ENCODE assay signal across 6 cellular contexts in the genomic region with DNA sequence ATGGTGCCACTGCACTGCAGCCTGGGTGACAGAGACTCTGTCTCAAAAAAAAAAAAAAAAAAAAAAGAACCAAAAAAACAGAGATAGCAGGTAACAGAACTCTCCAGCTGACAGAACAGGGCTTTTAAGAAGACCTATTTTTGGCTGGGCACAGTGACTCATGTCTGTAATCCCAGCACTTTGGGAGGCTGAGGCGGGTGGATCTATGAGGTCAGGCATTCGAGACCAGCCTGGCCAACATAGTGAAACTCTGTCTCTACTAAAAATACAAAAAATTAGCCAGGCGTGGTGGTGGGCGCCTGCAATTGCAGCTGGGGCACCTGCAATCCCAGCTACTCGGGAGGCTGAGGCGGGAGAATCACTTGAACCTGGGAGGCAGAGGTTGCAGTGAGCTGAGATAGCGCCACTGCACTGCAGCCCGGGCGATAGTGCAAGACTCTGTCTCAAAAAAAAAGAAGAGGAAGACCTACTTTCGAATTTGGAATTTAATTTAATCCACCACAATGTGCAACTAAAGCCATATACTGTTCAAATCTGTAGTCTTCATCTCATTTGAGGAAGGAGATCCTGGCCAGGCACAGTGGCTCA. TPM values are rescaled to one million over a fixed set of nuclear protein-coding genes. Genes with fewer than 3 reads are reported as not detected.
A peak's percentile ranks its signal among the peaks of the same experiment; 100 is the strongest.
DNase-seq lines count a peak whose midpoint lies in the region; ATAC-seq, FAIRE-seq and TF ChIP-seq lines count a peak whose summit lies in the region.
"Not testable (repeated sequence)": the region's sequence is repeated elsewhere in the genome, so short reads cannot be mapped to it uniquely, and the experiment has no call there.

No MANE protein-coding gene starts in this region.

- peak overlapping the region in 4 of 7 donors; percentile 19 to 70 (median 46) for H3K27ac Mint-ChIP-seq in CD4-positive, alpha-beta memory T cell
- H3K27ac Mint-ChIP-seq in HFFc6 (peak overlapping the region; percentile 40; the same call in 1 of the 2 replicates), astrocyte (ENCODE audit: unreplicated experiment) (peak overlapping the region; percentile 56)

- H3K9me3 ChIP-seq in CD4-positive, alpha-beta memory T cell (ENCODE audit: control insufficient read depth in 1 of 2, low read length in 2 of 2); astrocyte (ENCODE audit: insufficient read depth, low read depth, low read length); psoas muscle: not testable (repeated sequence)

- ATAC-seq in Right ventricle myocardium superior (ENCODE audit: poor library complexity): peak; percentile 64
- peak; percentile 85 to 93 (median 90) for ATAC-seq in psoas muscle

- H3K79me2 ChIP-seq in astrocyte (ENCODE audit: insufficient read depth, low read length): peaks cover 96% of the 10 kb centered on the region

- H3K36me3 Mint-ChIP-seq in CD4-positive, alpha-beta memory T cell: peaks cover 32 to 63% of the 10 kb centered on the region in 2 donors
- H3K36me3 Mint-ChIP-seq in HFFc6 (ENCODE audit: low read depth): peaks cover 20% of the 10 kb centered on the region
- peaks cover 17% of the 10 kb centered on the region for H3K36me3 Mint-ChIP-seq in astrocyte (ENCODE audit: low read depth, unreplicated experiment)

- CTCF ChIA-PET in CD4-positive, alpha-beta memory T cell (lab: Charles Lee; ENCODE audit: partially characterized antibody): interaction anchor here (0.9 kb wide), 1 partner anchor 67 kb away, joined by 3 read pairs; no protein-coding TSS in a partner anchor
- CTCF ChIA-PET in RWPE1 (lab: Yijun Ruan, JAX): interaction anchor here (0.6 kb wide), 2 partner anchors 31 to 259 kb away, joined by 5 to 8 read pairs; no protein-coding TSS in a partner anchor

- intact Hi-C loops in CD4-positive, alpha-beta memory T cell (cut with micrococcal nuclease); Right ventricle myocardium superior (cut with DNase I); psoas muscle (cut with DNase I): not testable (repeated sequence)

- not testable (repeated sequence) for H3K4me2 ChIP-seq in astrocyte (ENCODE audit: low read length)

- not testable (repeated sequence) for H3K9ac ChIP-seq in astrocyte (ENCODE audit: low read length)

- TF ChIP-seq CTCF in HFFc6 (IDR thresholded peaks at IDR 0.05); RWPE1 (conservative IDR thresholded peaks at IDR 0.05; ENCODE audit: low read depth); astrocyte (IDR thresholded peaks at IDR 0.05; ENCODE audit: insufficient read depth, low read depth, low read length); psoas muscle (IDR thresholded peaks at IDR 0.05): not testable (repeated sequence)

- not testable (repeated sequence) for H2AFZ ChIP-seq in astrocyte (ENCODE audit: low read depth, low read length)

- peaks cover 16% of the 10 kb centered on the region for H3K36me3 ChIP-seq in CD4-positive, alpha-beta memory T cell (ENCODE audit: insufficient read depth, low read length)
- H3K36me3 ChIP-seq in astrocyte (ENCODE audit: insufficient read depth, low read length) (peaks cover 11% of the 10 kb centered on the region), psoas muscle (ENCODE audit: insufficient read depth in 1 of 2, low read depth in 1 of 2) (peaks cover 9 to 49% of the 10 kb centered on the region in 2 donors)

- H3K27me3 Mint-ChIP-seq in CD4-positive, alpha-beta memory T cell; HFFc6 (ENCODE audit: insufficient read depth); astrocyte (ENCODE audit: low read depth, unreplicated experiment): not testable (repeated sequence)

- POLR2A ChIA-PET in CD4-positive, alpha-beta memory T cell (lab: Charles Lee; ENCODE audit: partially characterized antibody); RWPE1 (lab: Yijun Ruan, JAX; ENCODE audit: low non-redundant PET): not testable (repeated sequence)

- H3K27ac ChIP-seq in CD4-positive, alpha-beta memory T cell (ENCODE audit: low read depth, low read length); astrocyte (ENCODE audit: low read depth, low read length): not testable (repeated sequence)
- H3K27ac ChIP-seq in RWPE1: peak overlapping the region; percentile 20; the same call in 1 of the 2 replicates
- peak overlapping the region; percentile 73 for H3K27ac ChIP-seq in psoas muscle

- DNase-seq in CD4-positive, alpha-beta memory T cell; RWPE1 (ENCODE audit: low spot score); astrocyte (ENCODE audit: low read depth); Right ventricle myocardium superior: not testable (repeated sequence)
- peak; percentile 36 for DNase-seq in HFFc6
- peak in 1 of 2 donors; percentile 70 for DNase-seq in psoas muscle

- not testable (repeated sequence) for H3K27me3 ChIP-seq in CD4-positive, alpha-beta memory T cell (ENCODE audit: insufficient read depth, low read length); astrocyte (ENCODE audit: insufficient read depth, low read length); psoas muscle (ENCODE audit: insufficient read depth in 3 of 3, low read length in 2 of 3)

- not testable (repeated sequence) for FAIRE-seq in astrocyte (lab: Jason Lieb, UNC)

- H3K9me3 Mint-ChIP-seq in CD4-positive, alpha-beta memory T cell; HFFc6; astrocyte (ENCODE audit: unreplicated experiment): not testable (repeated sequence)

- peaks cover 45 to 82% (median 67%) of the 10 kb centered on the region in 4 donors for H3K4me1 Mint-ChIP-seq in CD4-positive, alpha-beta memory T cell
- peaks cover 21% of the 10 kb centered on the region for H3K4me1 Mint-ChIP-seq in HFFc6 (ENCODE audit: low read depth)
- H3K4me1 Mint-ChIP-seq in astrocyte (ENCODE audit: low read depth, unreplicated experiment): not testable (repeated sequence)

- H3K4me3 Mint-ChIP-seq in CD4-positive, alpha-beta memory T cell: peak overlapping the region in 2 of 8 donors; percentile 36 to 39
- not testable (repeated sequence) for H3K4me3 Mint-ChIP-seq in HFFc6; astrocyte (ENCODE audit: unreplicated experiment)

- not testable (repeated sequence) for H3K4me3 ChIP-seq in CD4-positive, alpha-beta memory T cell (ENCODE audit: low read length in 2 of 2); astrocyte (ENCODE audit: insufficient read depth, low read depth, low read length)
- peak overlapping the region; percentile 6 for H3K4me3 ChIP-seq in psoas muscle

- peaks cover 87% of the 10 kb centered on the region for H4K20me1 ChIP-seq in astrocyte (ENCODE audit: insufficient read depth, low read length)

- peaks cover 46% of the 10 kb centered on the region for H3K4me1 ChIP-seq in CD4-positive, alpha-beta memory T cell (ENCODE audit: insufficient read depth, low read length)
- not testable (repeated sequence) for H3K4me1 ChIP-seq in astrocyte (ENCODE audit: insufficient read depth, low read length)
- H3K4me1 ChIP-seq in psoas muscle: peaks cover 53% of the 10 kb centered on the region

- WGBS in psoas muscle, 3 donors: 58 to 74% (median 58%) methylated on average over 10 of the region's 10 CpGs

RNA-seq across cellular contexts. Expression of gene FASTKD5, which starts 7.5 kb away (rescaled TPM):
- total RNA-seq in CD4-positive, alpha-beta memory T cell: 10 to 100 TPM; 26.2 to 26.6 TPM
- polyA plus RNA-seq in CD4-positive, alpha-beta memory T cell: 10 to 100 TPM; 18.5 to 22.3 TPM
- 10 to 100 TPM; 11.9 to 15.0 (median 13.8) TPM for total RNA-seq in HFFc6 (2021; fragmentation: NEBNext Ultra II Directional; extraction: Animal tissue kit (Norgen Biotek cat#: 25700))
- 16.7 and 18.5 TPM in 2 replicates for total RNA-seq in astrocyte
- total RNA-seq in Right ventricle myocardium superior: 24.8 TPM
- 10 to 100 TPM; 22.4 to 45.9 (median 26.4) TPM for total RNA-seq in psoas muscle
- 10 to 100 TPM; 30.9 to 91.1 (median 35.5) TPM for polyA plus RNA-seq in psoas muscle

RNA-seq across cellular contexts. Expression of gene UBOX5, which starts 7.5 kb away (rescaled TPM):
- 10 to 100 TPM; 10.8 to 11.5 TPM for total RNA-seq in CD4-positive, alpha-beta memory T cell
- 1 to 10 TPM; 3.6 to 8.0 TPM for polyA plus RNA-seq in CD4-positive, alpha-beta memory T cell
- 1 to 10 TPM; 5.0 to 6.1 (median 5.5) TPM for total RNA-seq in HFFc6 (2021; fragmentation: NEBNext Ultra II Directional; extraction: Animal tissue kit (Norgen Biotek cat#: 25700))
- 5.9 and 6.6 TPM in 2 replicates for total RNA-seq in astrocyte
- total RNA-seq in Right ventricle myocardium superior: 2.8 TPM
- 10 to 100 TPM in 1 of 4 donors, 1 to 10 TPM in 3; 6.1 to 10.8 (median 8.3) TPM for total RNA-seq in psoas muscle
- 1 to 10 TPM; 4.0 to 7.9 (median 5.6) TPM for polyA plus RNA-seq in psoas muscle

RNA-seq across cellular contexts. Expression of gene LZTS3, which starts 21.2 kb away (rescaled TPM):
- total RNA-seq in CD4-positive, alpha-beta memory T cell: 1 to 10 TPM; 7.0 to 7.9 TPM
- polyA plus RNA-seq in CD4-positive, alpha-beta memory T cell: under 1 TPM; 0.78 to 0.86 TPM
- 1 to 10 TPM; 2.7 to 6.1 (median 3.0) TPM for total RNA-seq in HFFc6 (2021; fragmentation: NEBNext Ultra II Directional; extraction: Animal tissue kit (Norgen Biotek cat#: 25700))
- total RNA-seq in astrocyte (11.2 and 12.6 TPM in 2 replicates), Right ventricle myocardium superior (18.3 TPM), psoas muscle (10 to 100 TPM in 1 of 4 donors, 1 to 10 TPM in 3; 5.8 to 10.5 (median 7.5) TPM)
- 10 to 100 TPM in 1 of 3 donors, 1 to 10 TPM in 2; 4.1 to 13.7 (median 8.0) TPM for polyA plus RNA-seq in psoas muscle

RNA-seq across cellular contexts. Expression of gene DDRGK1, which starts 52.3 kb away (rescaled TPM):
- total RNA-seq in CD4-positive, alpha-beta memory T cell: 10 to 100 TPM; 55.6 to 61.0 TPM
- polyA plus RNA-seq in CD4-positive, alpha-beta memory T cell: 10 to 100 TPM; 35.2 to 53.6 TPM
- 10 to 100 TPM; 30.3 to 68.3 (median 31.5) TPM for total RNA-seq in HFFc6 (2021; fragmentation: NEBNext Ultra II Directional; extraction: Animal tissue kit (Norgen Biotek cat#: 25700))
- total RNA-seq in astrocyte: 36.7 and 42.8 TPM in 2 replicates
- 36.4 TPM for total RNA-seq in Right ventricle myocardium superior
- total RNA-seq in psoas muscle: 10 to 100 TPM; 36.6 to 49.7 (median 42.3) TPM
- 10 to 100 TPM; 58.3 to 82.2 (median 71.7) TPM for polyA plus RNA-seq in psoas muscle

RNA-seq across cellular contexts. Expression of gene ITPA, which starts 57.1 kb away (rescaled TPM):
- 10 to 100 TPM; 46.7 to 46.8 TPM for total RNA-seq in CD4-positive, alpha-beta memory T cell
- polyA plus RNA-seq in CD4-positive, alpha-beta memory T cell: 10 to 100 TPM; 48.1 to 75.9 TPM
- total RNA-seq in HFFc6 (2021; fragmentation: NEBNext Ultra II Directional; extraction: Animal tissue kit (Norgen Biotek cat#: 25700)): 10 to 100 TPM; 62.3 to 76.7 (median 70.2) TPM
- 55.5 and 55.6 TPM in 2 replicates for total RNA-seq in astrocyte
- total RNA-seq in Right ventricle myocardium superior: 19.0 TPM
- 10 to 100 TPM; 19.6 to 26.0 (median 23.9) TPM for total RNA-seq in psoas muscle
- 10 to 100 TPM; 28.4 to 83.9 (median 41.0) TPM for polyA plus RNA-seq in psoas muscle
